Comparison of ENCODE assay signal across 4 cellular contexts in genomic region chr4:122328893-122329292, GRCh38.
A peak's percentile ranks its signal among the peaks of the same experiment; 100 is the strongest.
TF ChIP-seq lines count a peak whose summit lies in the region.

No MANE protein-coding gene starts in this region.

TF ChIP-seq in HepG2, 621 proteins besides CTCF, POLR2A, EP300 and RAD21:
- TF ChIP-seq TBL1XR1 (IDR thresholded peaks at IDR 0.05; ENCODE audit: borderline replicate concordance, low read length, partially characterized antibody), result no peak
- peak; percentile 47 to 71; a peak in 3 of 4 replicates for TF ChIP-seq MAFK (conservative IDR thresholded peaks at IDR 0.05 in 1 of 2, IDR thresholded peaks at IDR 0.05 in 1 of 2; ENCODE audit: low read length in 2 of 2)
- peak; percentile 48; the same call in 1 of the 2 replicates for TF ChIP-seq MAFF (IDR thresholded peaks at IDR 0.05; ENCODE audit: low read depth, low read length)

TF ChIP-seq in A549, 52 proteins besides CTCF, POLR2A, EP300 and RAD21:
- TF ChIP-seq, protein P1, sequence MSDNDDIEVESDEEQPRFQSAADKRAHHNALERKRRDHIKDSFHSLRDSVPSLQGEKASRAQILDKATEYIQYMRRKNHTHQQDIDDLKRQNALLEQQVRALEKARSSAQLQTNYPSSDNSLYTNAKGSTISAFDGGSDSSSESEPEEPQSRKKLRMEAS (IDR thresholded peaks at IDR 0.05), result no peak
- peak; percentile 30 for TF ChIP-seq MAFK (IDR thresholded peaks at IDR 0.05; ENCODE audit: partially characterized antibody)

TF ChIP-seq in IMR-90, 13 proteins besides CTCF, POLR2A, EP300 and RAD21:
- TF ChIP-seq USF2 (IDR thresholded peaks at IDR 0.05; ENCODE audit: low read depth, low read length) (no peak), ELK1 (IDR thresholded peaks at IDR 0.05; ENCODE audit: borderline replicate concordance, low read depth, low read length) (no peak), RFX5 (IDR thresholded peaks at IDR 0.05; ENCODE audit: low read depth, low read length) (no peak), BHLHE40 (IDR thresholded peaks at IDR 0.05; ENCODE audit: low read depth, low read length) (no peak), MAFK (IDR thresholded peaks at IDR 0.05; ENCODE audit: low read depth, low read length) (peak; percentile 67)

TF ChIP-seq in K562, 482 proteins besides CTCF, POLR2A, EP300 and RAD21:
- TF ChIP-seq BRF1 (IDR thresholded peaks at IDR 0.05; ENCODE audit: borderline replicate concordance, extremely low read depth, insufficient read length) (no peak), C11orf30 (IDR thresholded peaks at IDR 0.05; ENCODE audit: low read depth) (peak; percentile 50), ZNF184 (CRISPR knock-in tag; IDR thresholded peaks at IDR 0.05) (no peak), MLX (CRISPR knock-in tag; conservative IDR thresholded peaks at IDR 0.05) (no peak), PHF20 (IDR thresholded peaks at IDR 0.05; ENCODE audit: partially characterized antibody) (no peak), ZNF224 (CRISPR knock-in tag; IDR thresholded peaks at IDR 0.05) (no peak), JUN (IDR thresholded peaks at IDR 0.05; ENCODE audit: borderline replicate concordance, low read depth, low read length) (no peak), JUN (CRISPR knock-in tag; IDR thresholded peaks at IDR 0.05; ENCODE audit: borderline replicate concordance) (no peak), ZKSCAN8 (CRISPR knock-in tag; IDR thresholded peaks at IDR 0.05) (no peak), TCF7 (IDR thresholded peaks at IDR 0.05; ENCODE audit: borderline replicate concordance) (no peak), ZNF77 (CRISPR knock-in tag; IDR thresholded peaks at IDR 0.05) (no peak), MAFG (tag; conservative IDR thresholded peaks at IDR 0.05) (0 out of 2 replicates have a peak, but pooled peaks have one; percentile 19), NFE2 (IDR thresholded peaks at IDR 0.05; ENCODE audit: low read depth) (no peak), KHSRP (IDR thresholded peaks at IDR 0.05) (no peak), ARID1B (IDR thresholded peaks at IDR 0.05) (no peak), ZNF274 (IDR thresholded peaks at IDR 0.05; ENCODE audit: borderline replicate concordance, low read depth, low read length) (no peak), ZNF316 (IDR thresholded peaks at IDR 0.05) (peak; percentile 77), TFAP4 (CRISPR knock-in tag; IDR thresholded peaks at IDR 0.05; ENCODE audit: borderline replicate concordance) (no peak)
- TF ChIP-seq, protein P2, sequence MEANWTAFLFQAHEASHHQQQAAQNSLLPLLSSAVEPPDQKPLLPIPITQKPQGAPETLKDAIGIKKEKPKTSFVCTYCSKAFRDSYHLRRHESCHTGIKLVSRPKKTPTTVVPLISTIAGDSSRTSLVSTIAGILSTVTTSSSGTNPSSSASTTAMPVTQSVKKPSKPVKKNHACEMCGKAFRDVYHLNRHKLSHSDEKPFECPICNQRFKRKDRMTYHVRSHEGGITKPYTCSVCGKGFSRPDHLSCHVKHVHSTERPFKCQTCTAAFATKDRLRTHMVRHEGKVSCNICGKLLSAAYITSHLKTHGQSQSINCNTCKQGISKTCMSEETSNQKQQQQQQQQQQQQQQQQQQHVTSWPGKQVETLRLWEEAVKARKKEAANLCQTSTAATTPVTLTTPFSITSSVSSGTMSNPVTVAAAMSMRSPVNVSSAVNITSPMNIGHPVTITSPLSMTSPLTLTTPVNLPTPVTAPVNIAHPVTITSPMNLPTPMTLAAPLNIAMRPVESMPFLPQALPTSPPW (CRISPR knock-in tag; IDR thresholded peaks at IDR 0.05), result no peak
- TF ChIP-seq, protein P3, sequence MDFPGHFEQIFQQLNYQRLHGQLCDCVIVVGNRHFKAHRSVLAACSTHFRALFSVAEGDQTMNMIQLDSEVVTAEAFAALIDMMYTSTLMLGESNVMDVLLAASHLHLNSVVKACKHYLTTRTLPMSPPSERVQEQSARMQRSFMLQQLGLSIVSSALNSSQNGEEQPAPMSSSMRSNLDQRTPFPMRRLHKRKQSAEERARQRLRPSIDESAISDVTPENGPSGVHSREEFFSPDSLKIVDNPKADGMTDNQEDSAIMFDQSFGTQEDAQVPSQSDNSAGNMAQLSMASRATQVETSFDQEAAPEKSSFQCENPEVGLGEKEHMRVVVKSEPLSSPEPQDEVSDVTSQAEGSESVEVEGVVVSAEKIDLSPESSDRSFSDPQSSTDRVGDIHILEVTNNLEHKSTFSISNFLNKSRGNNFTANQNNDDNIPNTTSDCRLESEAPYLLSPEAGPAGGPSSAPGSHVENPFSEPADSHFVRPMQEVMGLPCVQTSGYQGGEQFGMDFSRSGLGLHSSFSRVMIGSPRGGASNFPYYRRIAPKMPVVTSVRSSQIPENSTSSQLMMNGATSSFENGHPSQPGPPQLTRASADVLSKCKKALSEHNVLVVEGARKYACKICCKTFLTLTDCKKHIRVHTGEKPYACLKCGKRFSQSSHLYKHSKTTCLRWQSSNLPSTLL (IDR thresholded peaks at IDR 0.05), result no peak
- TF ChIP-seq, protein P4, sequence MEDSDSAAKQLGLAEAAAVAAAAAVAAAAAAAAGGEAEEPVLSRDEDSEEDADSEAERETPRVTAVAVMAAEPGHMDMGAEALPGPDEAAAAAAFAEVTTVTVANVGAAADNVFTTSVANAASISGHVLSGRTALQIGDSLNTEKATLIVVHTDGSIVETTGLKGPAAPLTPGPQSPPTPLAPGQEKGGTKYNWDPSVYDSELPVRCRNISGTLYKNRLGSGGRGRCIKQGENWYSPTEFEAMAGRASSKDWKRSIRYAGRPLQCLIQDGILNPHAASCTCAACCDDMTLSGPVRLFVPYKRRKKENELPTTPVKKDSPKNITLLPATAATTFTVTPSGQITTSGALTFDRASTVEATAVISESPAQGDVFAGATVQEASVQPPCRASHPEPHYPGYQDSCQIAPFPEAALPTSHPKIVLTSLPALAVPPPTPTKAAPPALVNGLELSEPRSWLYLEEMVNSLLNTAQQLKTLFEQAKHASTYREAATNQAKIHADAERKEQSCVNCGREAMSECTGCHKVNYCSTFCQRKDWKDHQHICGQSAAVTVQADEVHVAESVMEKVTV (CRISPR knock-in tag; IDR thresholded peaks at IDR 0.05), result no peak
- TF ChIP-seq, protein P5, sequence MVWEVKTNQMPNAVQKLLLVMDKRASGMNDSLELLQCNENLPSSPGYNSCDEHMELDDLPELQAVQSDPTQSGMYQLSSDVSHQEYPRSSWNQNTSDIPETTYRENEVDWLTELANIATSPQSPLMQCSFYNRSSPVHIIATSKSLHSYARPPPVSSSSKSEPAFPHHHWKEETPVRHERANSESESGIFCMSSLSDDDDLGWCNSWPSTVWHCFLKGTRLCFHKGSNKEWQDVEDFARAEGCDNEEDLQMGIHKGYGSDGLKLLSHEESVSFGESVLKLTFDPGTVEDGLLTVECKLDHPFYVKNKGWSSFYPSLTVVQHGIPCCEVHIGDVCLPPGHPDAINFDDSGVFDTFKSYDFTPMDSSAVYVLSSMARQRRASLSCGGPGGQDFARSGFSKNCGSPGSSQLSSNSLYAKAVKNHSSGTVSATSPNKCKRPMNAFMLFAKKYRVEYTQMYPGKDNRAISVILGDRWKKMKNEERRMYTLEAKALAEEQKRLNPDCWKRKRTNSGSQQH (CRISPR knock-in tag; IDR thresholded peaks at IDR 0.05), result no peak
- TF ChIP-seq, protein P6, sequence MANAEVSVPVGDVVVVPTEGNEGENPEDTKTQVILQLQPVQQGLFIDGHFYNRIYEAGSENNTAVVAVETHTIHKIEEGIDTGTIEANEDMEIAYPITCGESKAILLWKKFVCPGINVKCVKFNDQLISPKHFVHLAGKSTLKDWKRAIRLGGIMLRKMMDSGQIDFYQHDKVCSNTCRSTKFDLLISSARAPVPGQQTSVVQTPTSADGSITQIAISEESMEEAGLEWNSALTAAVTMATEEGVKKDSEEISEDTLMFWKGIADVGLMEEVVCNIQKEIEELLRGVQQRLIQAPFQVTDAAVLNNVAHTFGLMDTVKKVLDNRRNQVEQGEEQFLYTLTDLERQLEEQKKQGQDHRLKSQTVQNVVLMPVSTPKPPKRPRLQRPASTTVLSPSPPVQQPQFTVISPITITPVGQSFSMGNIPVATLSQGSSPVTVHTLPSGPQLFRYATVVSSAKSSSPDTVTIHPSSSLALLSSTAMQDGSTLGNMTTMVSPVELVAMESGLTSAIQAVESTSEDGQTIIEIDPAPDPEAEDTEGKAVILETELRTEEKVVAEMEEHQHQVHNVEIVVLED (CRISPR knock-in tag; IDR thresholded peaks at IDR 0.05), result no peak
- TF ChIP-seq, protein P7, sequence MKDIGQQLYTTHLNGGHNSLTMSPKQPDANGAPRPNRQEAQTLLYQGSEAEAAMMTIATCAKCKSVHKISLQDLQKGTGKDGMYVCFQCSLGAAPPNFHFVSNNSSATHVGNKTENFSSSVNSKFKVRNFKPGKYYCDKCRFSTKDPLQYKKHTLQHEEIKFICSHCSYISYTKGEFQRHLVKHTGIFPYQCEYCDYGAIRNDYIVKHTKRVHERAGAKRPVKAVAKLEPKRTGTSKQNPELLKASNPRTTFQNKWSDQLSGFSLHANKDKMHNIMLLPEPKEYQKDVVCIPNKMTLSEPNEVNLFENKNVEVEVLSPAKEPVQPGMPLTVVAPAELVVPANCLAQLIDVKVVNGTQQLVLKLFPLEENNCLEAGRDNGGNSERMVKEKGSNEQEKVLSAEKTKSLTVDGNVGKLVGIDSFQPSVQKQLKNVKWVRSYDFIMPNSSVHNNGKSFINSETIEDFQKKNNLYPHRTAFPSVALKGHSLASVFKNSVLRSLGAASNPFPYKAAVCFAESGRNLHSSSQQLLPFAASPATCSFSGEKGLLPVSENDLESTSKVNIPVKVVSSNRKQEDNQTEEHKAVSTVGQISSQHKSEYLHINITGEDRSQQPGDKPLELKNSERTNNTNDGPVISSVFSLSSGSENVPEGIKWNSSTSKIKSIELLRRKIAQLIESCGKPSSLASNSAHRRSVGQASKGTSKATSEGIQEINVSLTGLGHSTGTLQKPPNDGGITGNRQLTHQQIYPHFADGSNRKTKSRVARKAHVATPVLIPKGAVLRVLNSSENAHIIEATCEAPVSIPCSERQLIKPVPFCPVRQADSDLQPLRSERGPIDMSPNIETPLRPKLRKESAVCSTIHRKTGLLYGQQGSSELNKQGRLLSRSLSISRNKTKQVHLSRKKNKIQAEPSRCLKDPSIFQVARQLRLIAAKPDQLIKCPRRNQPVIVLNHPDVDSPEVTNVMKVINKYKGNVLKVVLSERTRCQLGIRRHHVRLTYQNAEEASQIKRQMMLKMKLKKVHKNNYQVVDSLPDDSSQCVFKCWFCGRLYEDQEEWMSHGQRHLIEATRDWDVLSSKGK (CRISPR knock-in tag; IDR thresholded peaks at IDR 0.05), result no peak
